8 cellular contexts compared by ENCODE assay signal in the genomic region with DNA sequence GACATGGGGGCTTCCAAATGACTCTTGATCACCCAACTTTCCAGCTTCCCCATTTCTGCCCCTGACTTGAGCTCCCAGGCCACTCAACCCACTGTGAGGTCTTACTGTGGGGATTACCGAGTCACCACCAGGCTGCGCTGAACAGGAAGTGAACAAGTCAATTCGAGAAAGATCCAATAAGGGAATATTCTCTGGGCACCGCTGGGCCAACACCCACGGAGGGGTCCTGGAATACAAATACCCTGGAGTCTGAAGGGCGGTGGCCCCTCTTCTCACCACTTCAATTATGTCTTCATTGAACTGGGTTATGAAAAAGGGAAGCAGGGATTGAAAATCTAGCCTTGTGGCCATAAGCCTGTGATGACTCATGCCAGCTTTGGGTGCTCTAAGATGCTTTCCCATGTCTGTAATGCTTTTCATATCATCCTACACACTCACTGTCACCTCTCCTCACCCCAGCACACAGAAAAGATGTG. TPM values are rescaled to one million over a fixed set of nuclear protein-coding genes. Genes with fewer than 3 reads are reported as not detected.
DNase-seq lines count a peak whose midpoint lies in the region; ATAC-seq, FAIRE-seq and TF ChIP-seq lines count a peak whose summit lies in the region.
"Had no signal": no experiment of that assay in that cellular context is flagged by ENCODE, and none has a peak within 500 bp of the region (broad histone marks: within the 10 kb centered on the region; RNA-seq: fewer than 3 reads in every experiment).

No MANE protein-coding gene starts in this region.

- peak overlapping the region; percentile 84 to 97 for H4K8ac ChIP-seq in IMR-90 (ENCODE audit: low read depth in 2 of 2, low read length in 2 of 2)

- BruUV-seq in IMR-90 (replicated peaks; lab: Mats Ljungman, UMichigan): no TSS peak

- peak overlapping the region; percentile 99; the same call in 1 of the 2 replicates for H3K18ac ChIP-seq in IMR-90 (ENCODE audit: low read depth, low read length)

- TF ChIP-seq EP300 in transverse colon (IDR thresholded peaks at IDR 0.05; ENCODE audit: low read depth): no peak

- H3K4ac ChIP-seq in IMR-90 (ENCODE audit: low read depth, low read length): peak overlapping the region; percentile 99

- H3K27me3 ChIP-seq in IMR-90 (ENCODE audit: control insufficient read depth, insufficient read depth, low read length) (no peaks in the 10 kb centered on the region), transverse colon (no peaks in the 10 kb centered on the region)

- H2AK5ac ChIP-seq in IMR-90 (ENCODE audit: low read depth, low read length): peak overlapping the region; percentile 72

- peak overlapping the region; percentile 58; the same call in 1 of the 2 replicates for H3K4me2 ChIP-seq in IMR-90 (ENCODE audit: low read depth, low read length)

- dilution Hi-C loops in IMR-90 (cut with HindIII; ENCODE audit: low sequenced_read_pairs, unreplicated experiment): no loop called here

- H3K4me3 ChIP-seq in IMR-90 (ENCODE audit: insufficient read depth, low read depth, low read length): no peak overlapping the region
- H3K4me3 ChIP-seq in choroid plexus epithelial cell (ENCODE audit: low read depth, low read length): no peak overlapping the region
- no peak overlapping the region for H3K4me3 ChIP-seq in transverse colon

- H3K56ac ChIP-seq in IMR-90 (ENCODE audit: extremely low read depth, insufficient read depth, low read length): peak overlapping the region; percentile 49; the same call in 1 of the 2 replicates

- H3K4me1 ChIP-seq in IMR-90 (ENCODE audit: control insufficient read depth, insufficient read depth, low read length) (peaks cover 13% of the 10 kb centered on the region), transverse colon (peaks cover 23 to 68% (median 55%) of the 10 kb centered on the region in 4 donors)
- H3K4me1 ChIP-seq: parathyroid adenoma had no signal

- POLR2A ChIA-PET in IMR-90 (lab: Charles Lee; ENCODE audit: unreplicated experiment): no interaction called here

- peak overlapping the region; percentile 99 for H2BK5ac ChIP-seq in IMR-90 (ENCODE audit: low read depth, low read length, poor library complexity, severe bottlenecking)

- CTCF ChIA-PET in IMR-90 (lab: Yijun Ruan, JAX): interaction anchor here (1.6 kb wide), 1 partner anchor 9 kb away, joined by 6 read pairs; no protein-coding TSS in a partner anchor

- in situ Hi-C loops in IMR-90 (cut with MboI; ENCODE audit: low sequenced_read_pairs) (no loop called here), transverse colon (cut with MboI; ENCODE audit: low pct_ligation_motif_present in 1 of 4, low pct_unique_long_range_greater_than_20kb in 1 of 4, low sequenced_read_pairs in 3 of 4) (no loop called here)

- intact Hi-C loops in IMR-90 (cut with micrococcal nuclease) (loop anchor here (1.0 to 2.0 kb wide), 2 partner anchors 18 to 31 kb away; no protein-coding TSS in a partner anchor), transverse colon (cut with DNase I; ENCODE audit: low total_unique reads) (no loop called here)

- H3K36me3 ChIP-seq in IMR-90 (ENCODE audit: control insufficient read depth, insufficient read depth, low read length): no peaks in the 10 kb centered on the region
- no peaks in the 10 kb centered on the region for H3K36me3 ChIP-seq in transverse colon

- no peak for TF ChIP-seq RAD21 in IMR-90 (IDR thresholded peaks at IDR 0.05; ENCODE audit: low read length)

- ATAC-seq in GM18502 (IDR thresholded peaks at IDR 0.05; ENCODE audit: poor library complexity, unreplicated experiment) (peak; percentile 87), GM21723 (IDR thresholded peaks at IDR 0.05; ENCODE audit: unreplicated experiment) (peak; percentile 87), IMR-90 (ENCODE audit: low read depth) (peak; percentile 69)

- H3K27ac ChIP-seq in IMR-90 (ENCODE audit: insufficient read depth, low read length) (peak overlapping the region; percentile 98), transverse colon (peak overlapping the region; percentile 47 to 76 (median 60))
- H3K27ac ChIP-seq: parathyroid adenoma had no signal

- H2AFZ ChIP-seq in IMR-90 (replicated peaks; ENCODE audit: low read length, poor library complexity): peak overlapping the region; percentile 97
- H2AFZ ChIP-seq: parathyroid adenoma had no signal

- H4K91ac ChIP-seq in IMR-90 (ENCODE audit: insufficient read depth, low read depth, low read length): peak overlapping the region; percentile 100

- H3K14ac ChIP-seq in IMR-90 (replicated peaks; ENCODE audit: low read depth, low read length): peak overlapping the region; percentile 98

- H2BK20ac ChIP-seq in IMR-90 (ENCODE audit: low read depth, low read length): peak overlapping the region; percentile 99

- TF ChIP-seq CTCF in IMR-90 (conservative IDR thresholded peaks at IDR 0.05; ENCODE audit: low read depth, low read length) (no peak), choroid plexus epithelial cell (conservative IDR thresholded peaks at IDR 0.05; ENCODE audit: low read depth, low read length) (peak; percentile 60), transverse colon (IDR thresholded peaks at IDR 0.05) (no peak)

- TF ChIP-seq POLR2A in IMR-90 (IDR thresholded peaks at IDR 0.05; ENCODE audit: low read depth, low read length): no peak
- TF ChIP-seq POLR2A in transverse colon (IDR thresholded peaks at IDR 0.05): no peak

- H3K9me3 ChIP-seq in IMR-90 (ENCODE audit: control insufficient read depth, insufficient read depth, low read length): no peaks in the 10 kb centered on the region
- H3K9me3 ChIP-seq in transverse colon: no peaks in the 10 kb centered on the region

- H4K5ac ChIP-seq in IMR-90 (ENCODE audit: low read depth, low read length): peak overlapping the region; percentile 99

- no peaks in the 10 kb centered on the region for H3K79me1 ChIP-seq in IMR-90 (ENCODE audit: low read depth in 1 of 2, low read length in 2 of 2)

- H2BK120ac ChIP-seq in IMR-90 (ENCODE audit: low read depth, low read length): peak overlapping the region; percentile 100

- H3K23ac ChIP-seq in IMR-90 (ENCODE audit: low read depth, low read length): 0 out of 2 replicates have a peak overlapping the region, but pooled peaks have one; percentile 42

- H4K20me1 ChIP-seq in IMR-90 (ENCODE audit: insufficient read depth, low read length): no peaks in the 10 kb centered on the region

- peak overlapping the region; percentile 99 for H2BK15ac ChIP-seq in IMR-90 (ENCODE audit: low read depth, low read length)

- peak; percentile 94 for DNase-seq in IMR-90
- DNase-seq in choroid plexus epithelial cell (ENCODE audit: low read depth): peak; percentile 95
- DNase-seq in transverse colon: no peak
- no peak for DNase-seq in frontal cortex (ENCODE audit: low spot score in 2 of 2)
- no peak for DNase-seq in NCI-H2029 (lab: John Stamatoyannopoulos, UW)

- peaks cover 8% of the 10 kb centered on the region for H3K9me1 ChIP-seq in IMR-90 (ENCODE audit: insufficient read depth, low read length)

- no CpG with 5 or more reads among the region's 6 CpGs for WGBS in IMR-90 (ENCODE audit: extremely low coverage in 2 of 2, insufficient read length in 1 of 2), 2 experiments
- 54 to 59% methylated on average over 3 to 6 of the region's 6 CpGs for WGBS in transverse colon (ENCODE audit: low coverage in 1 of 2), 2 donors

- FAIRE-seq in frontal cortex (lab: Jason Lieb, UNC): no peak

- peak overlapping the region; percentile 93 for H2AK9ac ChIP-seq in IMR-90 (replicated peaks; ENCODE audit: low read depth, low read length, poor library complexity)

- no peak overlapping the region for H3K9ac ChIP-seq in IMR-90 (ENCODE audit: low read depth, low read length)
- H3K9ac ChIP-seq: parathyroid adenoma had no signal

TF ChIP-seq in IMR-90, 13 proteins besides CTCF, POLR2A, EP300 and RAD21:
- no peak for TF ChIP-seq SMC3 (IDR thresholded peaks at IDR 0.05; ENCODE audit: low read depth, low read length)
- no peak for TF ChIP-seq MAZ (IDR thresholded peaks at IDR 0.05; ENCODE audit: borderline replicate concordance, low read depth, low read length)
- TF ChIP-seq FOS (IDR thresholded peaks at IDR 0.05; ENCODE audit: low read depth, low read length): peak; percentile 78
- TF ChIP-seq MAFK (IDR thresholded peaks at IDR 0.05; ENCODE audit: low read depth, low read length): no peak
- TF ChIP-seq CEBPB (IDR thresholded peaks at IDR 0.05; ENCODE audit: low read depth, low read length): no peak

RNA-seq across cellular contexts. Expression of a gene that starts 37.7 kb away (rescaled TPM):
- total RNA-seq in IMR-90 (2012; rRNA removed) (1.1 and 1.7 TPM in 2 replicates), transverse colon (10 to 100 TPM; 11.3 to 38.1 (median 19.9) TPM), frontal cortex (68.1 TPM)
- 1.0 and 1.2 TPM in 2 replicates for polyA plus RNA-seq in IMR-90 (2012; rRNA removed)
- polyA plus RNA-seq in IMR-90 (2012; cell fraction: cytosol; rRNA removed): 0.51 and 0.54 TPM in 2 replicates
- polyA plus RNA-seq in IMR-90 (2012; cell fraction: nucleus; rRNA removed; ENCODE audit: low replicate concordance): 0.81 and 2.6 TPM in 2 replicates

Comparison
In these comparisons a context has a peak if more than half of its experiments do, and no peak if none do; other contexts are left out.
1. DNase-seq: peak in IMR-90 (single experiment) and choroid plexus epithelial cell (single experiment); none in transverse colon (single experiment), frontal cortex (0 of 2) and NCI-H2029 (single experiment).
2. Peak in every context shown above with its lines, with median percentiles within 50 percentile points of each other: ATAC-seq.